In the genomic region with DNA sequence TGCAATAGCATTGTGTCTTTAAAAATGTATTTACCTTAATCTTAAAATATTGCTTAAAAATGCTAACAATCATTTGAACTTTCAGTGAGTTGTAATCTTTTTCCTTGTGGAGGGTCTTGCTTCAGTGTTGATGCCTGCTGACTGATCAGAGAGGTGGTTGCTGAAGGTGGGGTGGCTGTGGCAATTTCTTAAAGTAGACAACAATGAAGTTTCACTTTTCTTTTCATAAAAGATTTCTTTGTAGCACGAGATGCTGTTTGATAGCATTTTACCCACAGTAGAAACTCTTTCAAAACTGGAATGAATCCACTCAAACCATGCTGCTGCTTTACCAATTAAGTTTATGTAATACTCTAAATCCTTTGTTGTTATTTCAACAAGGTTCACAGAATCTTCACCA, we compare ENCODE assay signal across 1 cellular context.
TF ChIP-seq lines count a peak whose summit lies in the region.

No MANE protein-coding gene starts in this region.

TF ChIP-seq in SK-N-SH treated with all-trans-retinoic acid at 6 μM for 48 hours, 23 proteins besides CTCF, POLR2A, EP300 and RAD21 (continued from another document):
- TF ChIP-seq, protein P1, sequence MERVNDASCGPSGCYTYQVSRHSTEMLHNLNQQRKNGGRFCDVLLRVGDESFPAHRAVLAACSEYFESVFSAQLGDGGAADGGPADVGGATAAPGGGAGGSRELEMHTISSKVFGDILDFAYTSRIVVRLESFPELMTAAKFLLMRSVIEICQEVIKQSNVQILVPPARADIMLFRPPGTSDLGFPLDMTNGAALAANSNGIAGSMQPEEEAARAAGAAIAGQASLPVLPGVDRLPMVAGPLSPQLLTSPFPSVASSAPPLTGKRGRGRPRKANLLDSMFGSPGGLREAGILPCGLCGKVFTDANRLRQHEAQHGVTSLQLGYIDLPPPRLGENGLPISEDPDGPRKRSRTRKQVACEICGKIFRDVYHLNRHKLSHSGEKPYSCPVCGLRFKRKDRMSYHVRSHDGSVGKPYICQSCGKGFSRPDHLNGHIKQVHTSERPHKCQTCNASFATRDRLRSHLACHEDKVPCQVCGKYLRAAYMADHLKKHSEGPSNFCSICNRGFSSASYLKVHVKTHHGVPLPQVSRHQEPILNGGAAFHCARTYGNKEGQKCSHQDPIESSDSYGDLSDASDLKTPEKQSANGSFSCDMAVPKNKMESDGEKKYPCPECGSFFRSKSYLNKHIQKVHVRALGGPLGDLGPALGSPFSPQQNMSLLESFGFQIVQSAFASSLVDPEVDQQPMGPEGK (CRISPR knock-in tag; IDR thresholded peaks at IDR 0.05; ENCODE audit: borderline replicate concordance), result no peak
TF ChIP-seq in SK-N-SH treated with all-trans-retinoic acid at 6 μM for 48 hours: peak in this region for 0.
